ENCODE assay signal across 2 cellular contexts in genomic region chr2:172578054-172578453, GRCh38.
TF ChIP-seq lines count a peak whose summit lies in the region.

No MANE protein-coding gene starts in this region.

TF ChIP-seq in HepG2, 621 proteins besides CTCF, POLR2A, EP300 and RAD21 (continues in another document):
- TF ChIP-seq HMG20A (CRISPR knock-in tag; IDR thresholded peaks at IDR 0.05; ENCODE audit: borderline replicate concordance) (no peak), HOXD1 (CRISPR knock-in tag; IDR thresholded peaks at IDR 0.05) (no peak), ZFP1 (CRISPR knock-in tag; IDR thresholded peaks at IDR 0.05) (peak; percentile 99), ZSCAN21 (CRISPR knock-in tag; IDR thresholded peaks at IDR 0.05; ENCODE audit: borderline replicate concordance) (no peak), ZNF12 (CRISPR knock-in tag; IDR thresholded peaks at IDR 0.05) (no peak), KDM5B (CRISPR knock-in tag; IDR thresholded peaks at IDR 0.05; ENCODE audit: borderline replicate concordance) (no peak), ZNF10 (CRISPR knock-in tag; IDR thresholded peaks at IDR 0.05; ENCODE audit: borderline replicate concordance, low read depth) (no peak), ZNF407 (CRISPR knock-in tag; IDR thresholded peaks at IDR 0.05; ENCODE audit: not compliant biosample characterization) (no peak), ZNF317 (CRISPR knock-in tag; IDR thresholded peaks at IDR 0.05) (peak; percentile 80; the same call in 1 of the 2 replicates), ZEB1 (IDR thresholded peaks at IDR 0.05; ENCODE audit: insufficient replicate concordance, low read depth) (no peak), ETS1 (CRISPR knock-in tag; IDR thresholded peaks at IDR 0.05) (no peak), PTBP1 (IDR thresholded peaks at IDR 0.05; ENCODE audit: low read depth, low read length, poor library complexity, severe bottlenecking) (no peak), CREB3 (CRISPR knock-in tag; IDR thresholded peaks at IDR 0.05) (no peak), HNRNPK (IDR thresholded peaks at IDR 0.05; ENCODE audit: low read depth, low read length, poor library complexity, severe bottlenecking) (no peak), SIN3B (IDR thresholded peaks at IDR 0.05; ENCODE audit: low read length) (no peak), MATR3 (CRISPR knock-in tag; IDR thresholded peaks at IDR 0.05) (no peak), PHF20 (CRISPR knock-in tag; IDR thresholded peaks at IDR 0.05) (no peak)
- TF ChIP-seq, protein P1, sequence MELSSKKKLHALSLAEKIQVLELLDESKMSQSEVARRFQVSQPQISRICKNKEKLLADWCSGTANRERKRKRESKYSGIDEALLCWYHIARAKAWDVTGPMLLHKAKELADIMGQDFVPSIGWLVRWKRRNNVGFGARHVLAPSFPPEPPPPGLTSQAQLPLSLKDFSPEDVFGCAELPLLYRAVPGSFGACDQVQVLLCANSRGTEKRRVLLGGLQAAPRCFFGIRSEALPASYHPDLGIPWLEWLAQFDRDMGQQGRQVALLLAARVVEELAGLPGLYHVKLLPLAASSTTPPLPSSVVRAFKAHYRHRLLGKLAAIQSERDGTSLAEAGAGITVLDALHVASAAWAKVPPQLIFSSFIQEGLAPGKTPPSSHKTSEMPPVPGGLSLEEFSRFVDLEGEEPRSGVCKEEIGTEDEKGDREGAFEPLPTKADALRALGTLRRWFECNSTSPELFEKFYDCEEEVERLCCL (CRISPR knock-in tag; IDR thresholded peaks at IDR 0.05; ENCODE audit: borderline replicate concordance), result no peak

TF ChIP-seq in GM12878, 131 proteins besides CTCF, POLR2A, EP300 and RAD21:
- TF ChIP-seq, protein P2, sequence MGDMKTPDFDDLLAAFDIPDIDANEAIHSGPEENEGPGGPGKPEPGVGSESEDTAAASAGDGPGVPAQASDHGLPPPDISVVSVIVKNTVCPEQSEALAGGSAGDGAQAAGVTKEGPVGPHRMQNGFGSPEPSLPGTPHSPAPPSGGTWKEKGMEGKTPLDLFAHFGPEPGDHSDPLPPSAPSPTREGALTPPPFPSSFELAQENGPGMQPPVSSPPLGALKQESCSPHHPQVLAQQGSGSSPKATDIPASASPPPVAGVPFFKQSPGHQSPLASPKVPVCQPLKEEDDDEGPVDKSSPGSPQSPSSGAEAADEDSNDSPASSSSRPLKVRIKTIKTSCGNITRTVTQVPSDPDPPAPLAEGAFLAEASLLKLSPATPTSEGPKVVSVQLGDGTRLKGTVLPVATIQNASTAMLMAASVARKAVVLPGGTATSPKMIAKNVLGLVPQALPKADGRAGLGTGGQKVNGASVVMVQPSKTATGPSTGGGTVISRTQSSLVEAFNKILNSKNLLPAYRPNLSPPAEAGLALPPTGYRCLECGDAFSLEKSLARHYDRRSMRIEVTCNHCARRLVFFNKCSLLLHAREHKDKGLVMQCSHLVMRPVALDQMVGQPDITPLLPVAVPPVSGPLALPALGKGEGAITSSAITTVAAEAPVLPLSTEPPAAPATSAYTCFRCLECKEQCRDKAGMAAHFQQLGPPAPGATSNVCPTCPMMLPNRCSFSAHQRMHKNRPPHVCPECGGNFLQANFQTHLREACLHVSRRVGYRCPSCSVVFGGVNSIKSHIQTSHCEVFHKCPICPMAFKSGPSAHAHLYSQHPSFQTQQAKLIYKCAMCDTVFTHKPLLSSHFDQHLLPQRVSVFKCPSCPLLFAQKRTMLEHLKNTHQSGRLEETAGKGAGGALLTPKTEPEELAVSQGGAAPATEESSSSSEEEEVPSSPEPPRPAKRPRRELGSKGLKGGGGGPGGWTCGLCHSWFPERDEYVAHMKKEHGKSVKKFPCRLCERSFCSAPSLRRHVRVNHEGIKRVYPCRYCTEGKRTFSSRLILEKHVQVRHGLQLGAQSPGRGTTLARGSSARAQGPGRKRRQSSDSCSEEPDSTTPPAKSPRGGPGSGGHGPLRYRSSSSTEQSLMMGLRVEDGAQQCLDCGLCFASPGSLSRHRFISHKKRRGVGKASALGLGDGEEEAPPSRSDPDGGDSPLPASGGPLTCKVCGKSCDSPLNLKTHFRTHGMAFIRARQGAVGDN (IDR thresholded peaks at IDR 0.05), result no peak
- TF ChIP-seq MYC (IDR thresholded peaks at IDR 0.05; ENCODE audit: insufficient read depth, insufficient read length, insufficient replicate concordance, low read length, severe bottlenecking) (no peak), CBX5 (IDR thresholded peaks at IDR 0.05; ENCODE audit: low read depth) (peak; percentile 56; the same call in 1 of the 2 replicates)
